11 cellular contexts compared by ENCODE assay signal in the genomic region with DNA sequence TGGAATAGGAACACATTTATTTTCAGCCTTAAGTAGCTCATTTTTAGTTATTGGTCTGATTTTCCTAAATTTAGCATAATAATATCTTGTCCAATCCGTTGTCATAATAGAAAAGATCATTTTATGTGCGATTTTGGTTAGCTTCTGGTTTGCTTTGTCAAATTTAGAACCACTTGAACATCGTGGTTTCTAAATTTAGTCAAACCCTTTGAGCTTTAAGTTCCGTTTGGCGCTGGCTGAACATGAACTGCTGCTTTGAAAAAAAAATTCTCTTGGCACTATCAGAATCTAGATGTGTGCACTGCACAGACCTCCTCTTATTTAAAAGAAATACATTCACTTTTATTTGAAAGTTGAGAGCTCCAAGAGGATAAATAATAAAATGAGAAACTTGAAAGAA.
DNase-seq lines count a peak whose midpoint lies in the region; ATAC-seq, FAIRE-seq and TF ChIP-seq lines count a peak whose summit lies in the region.
"Had no signal": no experiment of that assay in that cellular context is flagged by ENCODE, and none has a peak within 500 bp of the region (broad histone marks: within the 10 kb centered on the region; RNA-seq: fewer than 3 reads in every experiment).

No MANE protein-coding gene starts in this region.

- CTCF ChIA-PET in activated CD4-positive, alpha-beta memory T cell treated with anti-CD3 and anti-CD28 coated beads, Interleukin-2, amount 10 ng/mL, durations not matched to agents 7 days and 5 days (lab: Charles Lee) = interaction anchor here (0.6 to 1.3 kb wide), 2 partner anchors 104 to 352 kb away, joined by 3 to 6 read pairs; no protein-coding TSS in a partner anchor

- DNase-seq in Ammon's horn (ENCODE audit: low spot score) (peak; percentile 27), HL-60 (ENCODE audit: low read depth in 1 of 2, low spot score in 1 of 2) (peak in 1 of 2 experiments; percentile 42), urothelium cell line (ENCODE audit: low spot score) (no peak), ureter (ENCODE audit: low spot score) (no peak), upper lobe of right lung (no peak), NCI-H2029 (lab: John Stamatoyannopoulos, UW) (no peak)
- no peak for DNase-seq in activated CD4-positive, alpha-beta memory T cell treated with anti-CD3 and anti-CD28 coated beads, Interleukin-2, amount 10 ng/mL, durations not matched to agents 7 days and 5 days
- DNase-seq: C1 segment of cervical spinal cord; stimulated activated CD4-positive, alpha-beta T cell treated with anti-CD3 and anti-CD28 coated beads, Interleukin-4, amount 100 ng/mL, for 24 hours had no signal

- peak overlapping the region; percentile 86 for H3K27ac ChIP-seq in HL-60 (replicated peaks)
- no peak overlapping the region for H3K27ac ChIP-seq in upper lobe of right lung

- H3K36me3 Mint-ChIP-seq in activated CD4-positive, alpha-beta memory T cell treated with anti-CD3 and anti-CD28 coated beads, Interleukin-2, amount 10 ng/mL, durations not matched to agents 7 days and 5 days (ENCODE audit: low read depth) = peaks cover 26% of the 10 kb centered on the region

- TF ChIP-seq CTCF in HL-60 (IDR thresholded peaks at IDR 0.05; ENCODE audit: insufficient read depth, low read length) = no peak
- TF ChIP-seq CTCF in upper lobe of right lung (IDR thresholded peaks at IDR 0.05) = no peak

- H3K27ac Mint-ChIP-seq in activated CD4-positive, alpha-beta memory T cell treated with anti-CD3 and anti-CD28 coated beads, Interleukin-2, amount 10 ng/mL, durations not matched to agents 7 days and 5 days = peak overlapping the region; percentile 70

- H3K4me1 ChIP-seq in upper lobe of right lung = peaks cover 6% of the 10 kb centered on the region

- intact Hi-C loops in upper lobe of right lung (cut with DNase I) = no loop called here

- H3K4me1 Mint-ChIP-seq in activated CD4-positive, alpha-beta memory T cell treated with anti-CD3 and anti-CD28 coated beads, Interleukin-2, amount 10 ng/mL, durations not matched to agents 7 days and 5 days = peaks cover 30% of the 10 kb centered on the region

- H3K27me3 Mint-ChIP-seq in activated CD4-positive, alpha-beta memory T cell treated with anti-CD3 and anti-CD28 coated beads, Interleukin-2, amount 10 ng/mL, durations not matched to agents 7 days and 5 days = no peaks in the 10 kb centered on the region

- H3K36me3 ChIP-seq in upper lobe of right lung = no peaks in the 10 kb centered on the region

- H3K9me3 ChIP-seq in upper lobe of right lung = no peaks in the 10 kb centered on the region

- peak overlapping the region; percentile 22 for H3K4me3 Mint-ChIP-seq in activated CD4-positive, alpha-beta memory T cell treated with anti-CD3 and anti-CD28 coated beads, Interleukin-2, amount 10 ng/mL, durations not matched to agents 7 days and 5 days

- no peak for FAIRE-seq in urothelium cell line (lab: Jason Lieb, UNC)
- FAIRE-seq: bronchial epithelial cell had no signal

- H3K27me3 ChIP-seq in HL-60 (ENCODE audit: insufficient read depth, poor library complexity, severe bottlenecking) (no peaks in the 10 kb centered on the region), upper lobe of right lung (no peaks in the 10 kb centered on the region)

- H3K4me3 ChIP-seq in HL-60 (replicated peaks; ENCODE audit: insufficient read depth, low read length) = no peak overlapping the region
- H3K4me3 ChIP-seq in upper lobe of right lung = no peak overlapping the region

- POLR2A ChIA-PET in activated CD4-positive, alpha-beta memory T cell treated with anti-CD3 and anti-CD28 coated beads, Interleukin-2, amount 10 ng/mL, durations not matched to agents 7 days and 5 days (lab: Charles Lee) = interaction anchor here (1.5 kb wide), 1 partner anchor 73 kb away, joined by 15 read pairs; no protein-coding TSS in a partner anchor

- peaks cover 2% of the 10 kb centered on the region for H3K9me3 Mint-ChIP-seq in activated CD4-positive, alpha-beta memory T cell treated with anti-CD3 and anti-CD28 coated beads, Interleukin-2, amount 10 ng/mL, durations not matched to agents 7 days and 5 days

- ATAC-seq in GM18907 (IDR thresholded peaks at IDR 0.05; ENCODE audit: unreplicated experiment) (peak; percentile 67), upper lobe of right lung (no peak)
